2 cellular contexts compared by ENCODE assay signal in the genomic region with DNA sequence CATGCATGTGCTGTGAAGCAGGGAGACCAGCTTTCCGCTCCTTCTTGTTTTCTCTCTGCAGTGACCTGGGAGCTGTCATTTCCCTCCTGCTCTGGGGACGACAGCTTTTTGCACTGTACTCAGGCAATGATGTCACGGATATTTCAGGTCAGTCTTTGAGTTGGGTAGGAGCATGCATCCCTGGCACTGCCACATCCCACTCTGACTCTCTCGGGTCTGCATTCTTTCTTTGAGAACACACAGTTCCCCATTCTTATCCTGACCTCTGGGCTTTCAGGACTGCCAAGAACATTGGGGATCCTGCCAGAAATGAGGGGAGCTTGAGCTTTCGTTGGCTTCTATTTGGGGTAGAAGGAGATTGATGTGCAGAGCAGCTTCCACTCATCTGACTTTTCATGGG.
TF ChIP-seq lines count a peak whose summit lies in the region.

No MANE protein-coding gene starts in this region.

TF ChIP-seq in H1, 55 proteins besides CTCF, POLR2A, EP300 and RAD21:
- no peak for TF ChIP-seq YY1 (IDR thresholded peaks at IDR 0.05; ENCODE audit: low read depth, low read length)
- no peak for TF ChIP-seq ZNF274 (IDR thresholded peaks at IDR 0.05; ENCODE audit: borderline replicate concordance, extremely low read depth, low read length)
- TF ChIP-seq GABPA (IDR thresholded peaks at IDR 0.05; ENCODE audit: borderline replicate concordance, insufficient read depth, low read length): no peak
- no peak for TF ChIP-seq CBX8 (IDR thresholded peaks at IDR 0.05; ENCODE audit: borderline replicate concordance, low read depth, low read length)
- TF ChIP-seq EZH2 (IDR thresholded peaks at IDR 0.05; ENCODE audit: low read depth, low read length, severe bottlenecking): no peak
- TF ChIP-seq CBX5 (IDR thresholded peaks at IDR 0.05; ENCODE audit: low read depth, low read length): no peak
- no peak for TF ChIP-seq ASH2L (IDR thresholded peaks at IDR 0.05; ENCODE audit: low read length)
- no peak for TF ChIP-seq KDM1A (IDR thresholded peaks at IDR 0.05; ENCODE audit: borderline replicate concordance, low read length)
- no peak for TF ChIP-seq BRCA1 (IDR thresholded peaks at IDR 0.05; ENCODE audit: low read depth, low read length)
- TF ChIP-seq, protein P1, sequence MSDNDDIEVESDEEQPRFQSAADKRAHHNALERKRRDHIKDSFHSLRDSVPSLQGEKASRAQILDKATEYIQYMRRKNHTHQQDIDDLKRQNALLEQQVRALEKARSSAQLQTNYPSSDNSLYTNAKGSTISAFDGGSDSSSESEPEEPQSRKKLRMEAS (IDR thresholded peaks at IDR 0.05): no peak
- TF ChIP-seq CTBP2 (IDR thresholded peaks at IDR 0.05; ENCODE audit: borderline replicate concordance, insufficient read depth, insufficient read length, low read length): no peak
- no peak for TF ChIP-seq SP1 (IDR thresholded peaks at IDR 0.05; ENCODE audit: low read depth, low read length)
- no peak for TF ChIP-seq SRF (IDR thresholded peaks at IDR 0.05; ENCODE audit: low read depth, low read length)
- TF ChIP-seq CEBPB (IDR thresholded peaks at IDR 0.05; ENCODE audit: low read depth, low read length): no peak
- no peak for TF ChIP-seq SP4 (IDR thresholded peaks at IDR 0.05; ENCODE audit: low read length)
- TF ChIP-seq NANOG (IDR thresholded peaks at IDR 0.05; ENCODE audit: insufficient read depth, low read depth, low read length, poor library complexity, severe bottlenecking): no peak

TF ChIP-seq in SK-N-SH treated with all-trans-retinoic acid at 6 μM for 48 hours, 23 proteins besides CTCF, POLR2A, EP300 and RAD21:
- TF ChIP-seq ZC3H10 (CRISPR knock-in tag; IDR thresholded peaks at IDR 0.05) (no peak), OSR1 (CRISPR knock-in tag; IDR thresholded peaks at IDR 0.05) (no peak), BACH2 (CRISPR knock-in tag; IDR thresholded peaks at IDR 0.05; ENCODE audit: borderline replicate concordance) (no peak), ZFP3 (CRISPR knock-in tag; IDR thresholded peaks at IDR 0.05) (no peak), GLIS3 (CRISPR knock-in tag; IDR thresholded peaks at IDR 0.05) (no peak), ARNTL (CRISPR knock-in tag; IDR thresholded peaks at IDR 0.05; ENCODE audit: borderline replicate concordance, low read depth) (no peak), ESRRG (CRISPR knock-in tag; IDR thresholded peaks at IDR 0.05) (no peak), SNAI2 (CRISPR knock-in tag; IDR thresholded peaks at IDR 0.05) (no peak), ISL1 (CRISPR knock-in tag; IDR thresholded peaks at IDR 0.05) (no peak), CSDC2 (CRISPR knock-in tag; IDR thresholded peaks at IDR 0.05) (no peak), ZNF8 (CRISPR knock-in tag; IDR thresholded peaks at IDR 0.05) (no peak), ZNF70 (CRISPR knock-in tag; IDR thresholded peaks at IDR 0.05) (no peak), TCF4 (CRISPR knock-in tag; IDR thresholded peaks at IDR 0.05; ENCODE audit: borderline replicate concordance) (no peak)
- TF ChIP-seq, protein P2, sequence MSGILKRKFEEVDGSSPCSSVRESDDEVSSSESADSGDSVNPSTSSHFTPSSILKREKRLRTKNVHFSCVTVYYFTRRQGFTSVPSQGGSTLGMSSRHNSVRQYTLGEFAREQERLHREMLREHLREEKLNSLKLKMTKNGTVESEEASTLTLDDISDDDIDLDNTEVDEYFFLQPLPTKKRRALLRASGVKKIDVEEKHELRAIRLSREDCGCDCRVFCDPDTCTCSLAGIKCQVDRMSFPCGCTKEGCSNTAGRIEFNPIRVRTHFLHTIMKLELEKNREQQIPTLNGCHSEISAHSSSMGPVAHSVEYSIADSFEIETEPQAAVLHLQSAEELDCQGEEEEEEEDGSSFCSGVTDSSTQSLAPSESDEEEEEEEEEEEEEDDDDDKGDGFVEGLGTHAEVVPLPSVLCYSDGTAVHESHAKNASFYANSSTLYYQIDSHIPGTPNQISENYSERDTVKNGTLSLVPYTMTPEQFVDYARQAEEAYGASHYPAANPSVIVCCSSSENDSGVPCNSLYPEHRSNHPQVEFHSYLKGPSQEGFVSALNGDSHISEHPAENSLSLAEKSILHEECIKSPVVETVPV (CRISPR knock-in tag; IDR thresholded peaks at IDR 0.05): no peak
- TF ChIP-seq, protein P3, sequence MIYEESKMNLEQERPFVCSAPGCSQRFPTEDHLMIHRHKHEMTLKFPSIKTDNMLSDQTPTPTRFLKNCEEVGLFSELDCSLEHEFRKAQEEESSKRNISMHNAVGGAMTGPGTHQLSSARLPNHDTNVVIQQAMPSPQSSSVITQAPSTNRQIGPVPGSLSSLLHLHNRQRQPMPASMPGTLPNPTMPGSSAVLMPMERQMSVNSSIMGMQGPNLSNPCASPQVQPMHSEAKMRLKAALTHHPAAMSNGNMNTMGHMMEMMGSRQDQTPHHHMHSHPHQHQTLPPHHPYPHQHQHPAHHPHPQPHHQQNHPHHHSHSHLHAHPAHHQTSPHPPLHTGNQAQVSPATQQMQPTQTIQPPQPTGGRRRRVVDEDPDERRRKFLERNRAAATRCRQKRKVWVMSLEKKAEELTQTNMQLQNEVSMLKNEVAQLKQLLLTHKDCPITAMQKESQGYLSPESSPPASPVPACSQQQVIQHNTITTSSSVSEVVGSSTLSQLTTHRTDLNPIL (CRISPR knock-in tag; IDR thresholded peaks at IDR 0.05; ENCODE audit: low read depth): no peak
- TF ChIP-seq, protein P4, sequence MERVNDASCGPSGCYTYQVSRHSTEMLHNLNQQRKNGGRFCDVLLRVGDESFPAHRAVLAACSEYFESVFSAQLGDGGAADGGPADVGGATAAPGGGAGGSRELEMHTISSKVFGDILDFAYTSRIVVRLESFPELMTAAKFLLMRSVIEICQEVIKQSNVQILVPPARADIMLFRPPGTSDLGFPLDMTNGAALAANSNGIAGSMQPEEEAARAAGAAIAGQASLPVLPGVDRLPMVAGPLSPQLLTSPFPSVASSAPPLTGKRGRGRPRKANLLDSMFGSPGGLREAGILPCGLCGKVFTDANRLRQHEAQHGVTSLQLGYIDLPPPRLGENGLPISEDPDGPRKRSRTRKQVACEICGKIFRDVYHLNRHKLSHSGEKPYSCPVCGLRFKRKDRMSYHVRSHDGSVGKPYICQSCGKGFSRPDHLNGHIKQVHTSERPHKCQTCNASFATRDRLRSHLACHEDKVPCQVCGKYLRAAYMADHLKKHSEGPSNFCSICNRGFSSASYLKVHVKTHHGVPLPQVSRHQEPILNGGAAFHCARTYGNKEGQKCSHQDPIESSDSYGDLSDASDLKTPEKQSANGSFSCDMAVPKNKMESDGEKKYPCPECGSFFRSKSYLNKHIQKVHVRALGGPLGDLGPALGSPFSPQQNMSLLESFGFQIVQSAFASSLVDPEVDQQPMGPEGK (CRISPR knock-in tag; IDR thresholded peaks at IDR 0.05; ENCODE audit: borderline replicate concordance): no peak
- TF ChIP-seq, protein P5, sequence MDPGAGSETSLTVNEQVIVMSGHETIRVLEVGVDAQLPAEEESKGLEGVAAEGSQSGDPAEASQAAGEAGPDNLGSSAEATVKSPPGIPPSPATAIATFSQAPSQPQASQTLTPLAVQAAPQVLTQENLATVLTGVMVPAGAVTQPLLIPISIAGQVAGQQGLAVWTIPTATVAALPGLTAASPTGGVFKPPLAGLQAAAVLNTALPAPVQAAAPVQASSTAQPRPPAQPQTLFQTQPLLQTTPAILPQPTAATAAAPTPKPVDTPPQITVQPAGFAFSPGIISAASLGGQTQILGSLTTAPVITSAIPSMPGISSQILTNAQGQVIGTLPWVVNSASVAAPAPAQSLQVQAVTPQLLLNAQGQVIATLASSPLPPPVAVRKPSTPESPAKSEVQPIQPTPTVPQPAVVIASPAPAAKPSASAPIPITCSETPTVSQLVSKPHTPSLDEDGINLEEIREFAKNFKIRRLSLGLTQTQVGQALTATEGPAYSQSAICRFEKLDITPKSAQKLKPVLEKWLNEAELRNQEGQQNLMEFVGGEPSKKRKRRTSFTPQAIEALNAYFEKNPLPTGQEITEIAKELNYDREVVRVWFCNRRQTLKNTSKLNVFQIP (CRISPR knock-in tag; IDR thresholded peaks at IDR 0.05; ENCODE audit: borderline replicate concordance, low read depth): no peak
